ENCODE assay signal across 15 cellular contexts in the genomic region with DNA sequence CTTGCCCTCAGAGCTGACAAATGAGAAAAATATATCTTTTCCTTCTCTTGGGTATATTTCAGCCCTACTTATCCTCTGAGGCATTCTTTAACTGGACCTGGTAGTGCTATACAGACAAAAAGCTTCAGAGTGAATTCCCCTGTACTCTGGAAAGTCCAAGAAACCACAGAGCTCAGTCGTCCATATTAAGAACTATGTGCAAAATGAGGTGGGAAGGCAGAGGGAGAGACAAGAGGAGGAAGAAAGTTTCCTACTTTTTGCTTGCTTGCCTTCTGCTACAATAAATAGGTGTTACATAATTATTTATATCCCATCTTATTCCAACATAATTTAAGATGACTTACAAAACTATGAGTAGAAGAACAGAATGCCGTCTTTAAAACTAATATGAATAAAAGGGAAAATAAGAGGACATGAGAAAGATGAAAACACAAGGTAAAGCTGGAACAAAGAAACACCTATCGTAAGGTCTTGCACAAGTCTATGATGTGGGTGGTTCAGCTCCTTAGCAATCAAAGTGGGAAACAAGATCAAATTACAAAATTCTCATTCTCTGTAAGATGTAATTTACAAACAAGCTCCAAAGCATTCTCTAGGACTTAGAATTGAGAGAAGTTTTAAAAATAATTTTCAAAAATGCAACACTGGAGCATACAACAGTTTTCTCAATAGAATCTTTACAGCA.
DNase-seq lines count a peak whose midpoint lies in the region; ATAC-seq and TF ChIP-seq lines count a peak whose summit lies in the region.
"Had no signal": no experiment of that assay in that cellular context is flagged by ENCODE, and none has a peak within 500 bp of the region (broad histone marks: within the 10 kb centered on the region; RNA-seq: fewer than 3 reads in every experiment).

No MANE protein-coding gene starts in this region.

- H3K27me3 Mint-ChIP-seq in endodermal cell (ENCODE audit: insufficient read depth): no peaks in the 10 kb centered on the region
- H3K27me3 Mint-ChIP-seq in nephron (ENCODE audit: low read depth): no peaks in the 10 kb centered on the region
- H3K27me3 Mint-ChIP-seq: activated naive CD4-positive, alpha-beta T cell treated with anti-CD3 and anti-CD28 coated beads, Interleukin-2, amount 50 U/mL, for 24 hours had no signal

- peaks cover 3% of the 10 kb centered on the region for H3K9me3 Mint-ChIP-seq in endodermal cell
- H3K9me3 Mint-ChIP-seq in nephron: no peaks in the 10 kb centered on the region
- H3K9me3 Mint-ChIP-seq: activated naive CD4-positive, alpha-beta T cell treated with anti-CD3 and anti-CD28 coated beads, Interleukin-2, amount 50 U/mL, for 24 hours had no signal

- H3K27ac Mint-ChIP-seq in endodermal cell (peak overlapping the region; percentile 88), nephron (peak overlapping the region; percentile 40 to 77 (median 55))
- H3K27ac Mint-ChIP-seq: activated naive CD4-positive, alpha-beta T cell treated with anti-CD3 and anti-CD28 coated beads, Interleukin-2, amount 50 U/mL, for 24 hours had no signal

- H3K4me1 Mint-ChIP-seq in endodermal cell: peaks cover 23% of the 10 kb centered on the region
- peaks cover 19% of the 10 kb centered on the region for H3K4me1 Mint-ChIP-seq in nephron

- no peaks in the 10 kb centered on the region for H3K36me3 ChIP-seq in endodermal cell (ENCODE audit: control insufficient read depth, insufficient read depth, low read length)

- H3K4me3 Mint-ChIP-seq in endodermal cell (no peak overlapping the region), nephron (no peak overlapping the region)
- H3K4me3 Mint-ChIP-seq: activated naive CD4-positive, alpha-beta T cell treated with anti-CD3 and anti-CD28 coated beads, Interleukin-2, amount 50 U/mL, for 24 hours had no signal

- peak; percentile 44 for DNase-seq in DMS53 (lab: John Stamatoyannopoulos, UW)
- peak; percentile 3 for DNase-seq in M059J (ENCODE audit: low read depth)
- DNase-seq in endodermal cell: no peak
- DNase-seq in cortex of kidney (lab: John Stamatoyannopoulos, UW): no peak
- DNase-seq in SIG-M5 (lab: John Stamatoyannopoulos, UW): no peak
- DNase-seq: glutamatergic neuron, NCI-H2029 treated with DMSO at 0.1 percent for 48 hours, retina, T-helper 9 cell had no signal

- no peaks in the 10 kb centered on the region for H3K4me1 ChIP-seq in endodermal cell (ENCODE audit: control insufficient read depth, insufficient read depth, low read length)

- H3K9ac ChIP-seq in endodermal cell (ENCODE audit: extremely low read depth, low read length, poor library complexity, severe bottlenecking): no peak overlapping the region
- H3K9ac ChIP-seq: KMS-11 had no signal

- peak overlapping the region; percentile 55 for H3K27ac ChIP-seq in endodermal cell (ENCODE audit: low read depth, low read length)
- H3K27ac ChIP-seq: KMS-11 had no signal

- 73 to 87% methylated on average over 3 of the region's 3 CpGs for WGBS in endodermal cell (ENCODE audit: insufficient coverage in 1 of 2, insufficient read length in 1 of 2), 2 experiments

- ATAC-seq in GM21526 (IDR thresholded peaks at IDR 0.05; ENCODE audit: low FRiP score, unreplicated experiment) (no peak), GM18870 (IDR thresholded peaks at IDR 0.05; ENCODE audit: unreplicated experiment) (no peak)
- ATAC-seq: Panc1 had no signal

- H3K9me3 ChIP-seq in endodermal cell (ENCODE audit: control insufficient read depth, low read length): no peaks in the 10 kb centered on the region

- H3K4me3 ChIP-seq in endodermal cell (ENCODE audit: low read length): no peak overlapping the region

- peaks cover 4% of the 10 kb centered on the region for H3K36me3 Mint-ChIP-seq in endodermal cell (ENCODE audit: low read depth)
- H3K36me3 Mint-ChIP-seq in nephron (ENCODE audit: low read depth): peaks cover 13% of the 10 kb centered on the region
- H3K36me3 Mint-ChIP-seq: activated naive CD4-positive, alpha-beta T cell treated with anti-CD3 and anti-CD28 coated beads, Interleukin-2, amount 50 U/mL, for 24 hours had no signal

- TF ChIP-seq CTCF in endodermal cell (conservative IDR thresholded peaks at IDR 0.05): no peak
- TF ChIP-seq CTCF in nephron (IDR thresholded peaks at IDR 0.05; ENCODE audit: unreplicated experiment in 3 of 3): no peak

- H3K27me3 ChIP-seq in endodermal cell (ENCODE audit: control insufficient read depth, insufficient read depth, low read length, poor library complexity, severe bottlenecking): no peaks in the 10 kb centered on the region

Comparison
In these comparisons a context has a peak if more than half of its experiments do, and no peak if none do; other contexts are left out.
1. DNase-seq: peak in DMS53 (single experiment) and M059J (single experiment); none in endodermal cell (single experiment), cortex of kidney (single experiment) and SIG-M5 (single experiment).